20 cellular contexts compared by ENCODE assay signal in genomic region chr14:73232984-73233383, GRCh38. TPM values are rescaled to one million over a fixed set of nuclear protein-coding genes. Genes with fewer than 3 reads are reported as not detected.
DNase-seq lines count a peak whose midpoint lies in the region; ATAC-seq, FAIRE-seq and TF ChIP-seq lines count a peak whose summit lies in the region.
"Had no signal": no experiment of that assay in that cellular context is flagged by ENCODE, and none has a peak within 500 bp of the region (broad histone marks: within the 10 kb centered on the region; RNA-seq: fewer than 3 reads in every experiment).

No MANE protein-coding gene starts in this region.

- DNase-seq in HepG2 (ENCODE audit: low spot score) (no peak), right lobe of liver (no peak), choroid plexus epithelial cell (ENCODE audit: low read depth) (no peak), NCI-H748 treated with DMSO at 0.1 percent for 48 hours (lab: John Stamatoyannopoulos, UW) (no peak), GM13977 (ENCODE audit: low spot score) (no peak), body of pancreas (no peak), BE2C (no peak)
- DNase-seq: Calu3; CD8-positive, alpha-beta T cell; DMS79; H9; NCI-H1436 treated with DMSO at 0.1 percent for 48 hours; NCI-H2029; NCI-H510A; NCI-H774; SHP77 treated with DMSO at 0.1 percent for 48 hours had no signal

- no peak for TF ChIP-seq POLR2A in HepG2 (IDR thresholded peaks at IDR 0.05; ENCODE audit: insufficient read depth in 1 of 2, low read depth in 2 of 2, low read length in 2 of 2)
- TF ChIP-seq POLR2A in right lobe of liver (IDR thresholded peaks at IDR 0.05), result no peak
- no peak for TF ChIP-seq POLR2A in body of pancreas (IDR thresholded peaks at IDR 0.05)

- in situ Hi-C loops in HepG2 (cut with HindIII; ENCODE audit: extremely low pct_ligation_motif_present, low pct_unique_long_range_greater_than_20kb), result loop anchor here (5.0 kb wide), 2 partner anchors 34 to 239 kb away; no protein-coding TSS in a partner anchor
- in situ Hi-C loops in GM13977 (cut with MboI; ENCODE audit: low pct_unique_long_range_greater_than_20kb, low sequenced_read_pairs, unreplicated experiment), result no loop called here

- H3K9me3 ChIP-seq in HepG2 (ENCODE audit: low read length) (no peaks in the 10 kb centered on the region), right lobe of liver (no peaks in the 10 kb centered on the region), iPS-15b (ENCODE audit: control insufficient read depth, insufficient read depth, low read length) (no peaks in the 10 kb centered on the region), body of pancreas (no peaks in the 10 kb centered on the region), BE2C (no peaks in the 10 kb centered on the region)
- H3K9me3 ChIP-seq: A549; BLaER1 treated with 17β-estradiol and CSF1 and Interleukin-3, amounts not matched to agents 10 nM and 100 nM had no signal

- H3K27me3 ChIP-seq in HepG2 (ENCODE audit: control insufficient read depth in 1 of 2, insufficient read depth in 2 of 2, low read length in 2 of 2) (peaks cover 9 to 50% of the 10 kb centered on the region in 2 experiments; a peak in 4 of 5 replicates), right lobe of liver (no peaks in the 10 kb centered on the region), iPS-15b (ENCODE audit: control insufficient read depth, insufficient read depth, low read length) (peaks cover 10% of the 10 kb centered on the region), body of pancreas (peaks cover 0 to 11% of the 10 kb centered on the region in 2 donors), BE2C (peaks cover 22% of the 10 kb centered on the region)

- no peak for TF ChIP-seq RAD21 in HepG2 (CRISPR knock-in tag; IDR thresholded peaks at IDR 0.05)

- no peaks in the 10 kb centered on the region for H4K20me1 ChIP-seq in HepG2 (ENCODE audit: insufficient read depth, low read length)

- ATAC-seq in HepG2 (peak; percentile 31), right lobe of liver (no peak), body of pancreas (no peak)
- ATAC-seq: CD8-positive, alpha-beta T cell; SK-N-SH treated with all-trans-retinoic acid at 6 μM for 48 hours had no signal

- H3K4me1 ChIP-seq in HepG2 (ENCODE audit: insufficient read depth, low read length) (peaks cover 42% of the 10 kb centered on the region), right lobe of liver (peaks cover 0 to 8% (median 0%) of the 10 kb centered on the region in 4 donors), iPS-15b (ENCODE audit: control insufficient read depth, insufficient read depth, low read length) (peaks cover 32% of the 10 kb centered on the region), body of pancreas (peaks cover 21% of the 10 kb centered on the region), BE2C (peaks cover 10% of the 10 kb centered on the region)

- BruUV-seq in HepG2 (replicated peaks; lab: Mats Ljungman, UMichigan), result no TSS peak

- POLR2A ChIA-PET in HepG2 (lab: Yijun Ruan, JAX), result interaction anchor here (1.0 to 2.2 kb wide), 6 partner anchors 8 to 240 kb away, joined by 3 to 14 read pairs (median 5); partner anchors contain the start of gene RBM25

- H3K4me2 ChIP-seq in HepG2 (ENCODE audit: low read depth, low read length), result peak overlapping the region; percentile 89
- H3K4me2 ChIP-seq: BLaER1 treated with 17β-estradiol and CSF1 and Interleukin-3, amounts not matched to agents 10 nM and 100 nM had no signal

- intact Hi-C loops in HepG2 (cut with micrococcal nuclease; ENCODE audit: unreplicated experiment), result loop anchor here (10.0 kb wide), 1 partner anchor 52 kb away; no protein-coding TSS in a partner anchor
- intact Hi-C loops in right lobe of liver (cut with DNase I), result no loop called here
- intact Hi-C loops in body of pancreas (cut with DNase I), result no loop called here

- FAIRE-seq in HepG2 (lab: Jason Lieb, UNC), result no peak
- FAIRE-seq: A549 had no signal

- TF ChIP-seq EP300 in HepG2 (IDR thresholded peaks at IDR 0.05; ENCODE audit: low read depth in 2 of 2, low read length in 2 of 2), result no peak
- TF ChIP-seq EP300 in HepG2 (CRISPR knock-in tag; IDR thresholded peaks at IDR 0.05; ENCODE audit: borderline replicate concordance), result no peak

- CTCF ChIA-PET in HepG2 (lab: Yijun Ruan, JAX; ENCODE audit: low intra/inter-chr PET ratio, low total read pairs), result no interaction called here

- H3K9ac ChIP-seq in HepG2 (ENCODE audit: insufficient read depth, low read depth, low read length) (no peak overlapping the region), iPS-15b (ENCODE audit: low read depth, low read length) (peak overlapping the region; percentile 37)
- H3K9ac ChIP-seq: BLaER1 treated with 17β-estradiol and CSF1 and Interleukin-3, amounts not matched to agents 10 nM and 100 nM had no signal

- no peaks in the 10 kb centered on the region for H3K79me2 ChIP-seq in HepG2 (ENCODE audit: insufficient read depth, low read length)

- H2AFZ ChIP-seq in HepG2 (ENCODE audit: low read length), result no peak overlapping the region

- 28% methylated on average over 8 of the region's 8 CpGs for WGBS in HepG2 (ENCODE audit: low lambda C conversion rate)
- 88% methylated on average over 6 of the region's 8 CpGs for WGBS in right lobe of liver (ENCODE audit: insufficient coverage, low coverage, low lambda C conversion rate, missing lambda C conversion rate)
- WGBS in body of pancreas, 2 donors, result 45 to 53% methylated on average over 8 of the region's 8 CpGs

- H3K4me3 ChIP-seq in HepG2 (replicated peaks in 1 of 3; ENCODE audit: insufficient read depth in 1 of 3, low read depth in 2 of 3, low read length in 3 of 3) (no peak overlapping the region), right lobe of liver (no peak overlapping the region), choroid plexus epithelial cell (ENCODE audit: low read depth, low read length) (no peak overlapping the region), iPS-15b (ENCODE audit: low read depth, low read length) (no peak overlapping the region), body of pancreas (no peak overlapping the region), BE2C (ENCODE audit: low read depth, low read length) (no peak overlapping the region)
- H3K4me3 ChIP-seq: A549; BLaER1 treated with 17β-estradiol and CSF1 and Interleukin-3, amounts not matched to agents 10 nM and 100 nM had no signal

- no peak overlapping the region for H3K27ac ChIP-seq in HepG2 (ENCODE audit: extremely low read length, insufficient read depth, low read length)
- no peak overlapping the region for H3K27ac ChIP-seq in right lobe of liver
- H3K27ac ChIP-seq in body of pancreas, result no peak overlapping the region
- H3K27ac ChIP-seq: BLaER1 treated with 17β-estradiol and CSF1 and Interleukin-3, amounts not matched to agents 10 nM and 100 nM had no signal

- H3K36me3 ChIP-seq in HepG2 (replicated peaks in 1 of 2; ENCODE audit: control insufficient read depth in 1 of 2, insufficient read depth in 2 of 2, low read length in 2 of 2) (no peaks in the 10 kb centered on the region), right lobe of liver (no peaks in the 10 kb centered on the region), iPS-15b (ENCODE audit: control insufficient read depth, insufficient read depth, low read length) (no peaks in the 10 kb centered on the region), body of pancreas (replicated peaks in 1 of 2; ENCODE audit: insufficient read depth in 1 of 2, low read depth in 2 of 2) (no peaks in the 10 kb centered on the region), BE2C (no peaks in the 10 kb centered on the region)

- TF ChIP-seq CTCF in HepG2 (CRISPR knock-in tag; IDR thresholded peaks at IDR 0.05) (no peak), right lobe of liver (IDR thresholded peaks at IDR 0.05) (no peak), choroid plexus epithelial cell (conservative IDR thresholded peaks at IDR 0.05; ENCODE audit: low read depth, low read length) (peak; percentile 26), GM13977 (IDR thresholded peaks at IDR 0.05; ENCODE audit: extremely low read depth, insufficient read depth, missing control alignments) (no peak), body of pancreas (IDR thresholded peaks at IDR 0.05) (no peak), BE2C (IDR thresholded peaks at IDR 0.05; ENCODE audit: low read depth, low read length) (no peak)

TF ChIP-seq in HepG2, 621 proteins besides CTCF, POLR2A, EP300 and RAD21:
- peak; percentile 95 for TF ChIP-seq CREB1 (IDR thresholded peaks at IDR 0.05)
- TF ChIP-seq CREB1 (CRISPR knock-in tag; IDR thresholded peaks at IDR 0.05), result no peak
- peak; percentile 93 for TF ChIP-seq ATF7 (IDR thresholded peaks at IDR 0.05)
- no peak for TF ChIP-seq ATF7 (CRISPR knock-in tag; IDR thresholded peaks at IDR 0.05)
- no peak for TF ChIP-seq ZFP62 (CRISPR knock-in tag; IDR thresholded peaks at IDR 0.05)

RNA-seq across cellular contexts. Expression of gene PAPLN, which starts 4.3 kb away (rescaled TPM):
- total RNA-seq in HepG2 (2016; rRNA removed; fragmentation: Illumina TruSeq; extraction: Trizol) (not detected in 2 replicates), right lobe of liver (1 to 10 TPM in 4 of 6 experiments, under 1 TPM in 2; 0.86 to 3.2 (median 1.2) TPM), body of pancreas (10 to 100 TPM in 1 of 2 donors, 1 to 10 TPM in 1; 9.6 to 13.5 TPM)
- total RNA-seq in HepG2 (2016; cell fraction: cytosol; rRNA removed; fragmentation: Illumina TruSeq; extraction: Trizol; ENCODE audit: low read depth), result not detected in 2 replicates
- total RNA-seq in HepG2 (2016; cell fraction: insoluble cytoplasmic fraction; rRNA removed; fragmentation: Illumina TruSeq; extraction: Trizol), result not detected in 2 replicates
- not detected in 2 replicates for total RNA-seq in HepG2 (2016; cell fraction: membrane; rRNA removed; fragmentation: Illumina TruSeq; extraction: Trizol)
- not detected in 2 replicates for total RNA-seq in HepG2 (2016; cell fraction: nucleus; rRNA removed; fragmentation: Illumina TruSeq; extraction: Trizol)
- polyA plus RNA-seq in HepG2 (2011; rRNA removed), result not detected in 2 replicates
- 0.01 TPM in 1 of 2 replicates, not detected in the other for polyA plus RNA-seq in HepG2 (2011; cell fraction: cytosol; rRNA removed)
- polyA plus RNA-seq in HepG2 (2011; cell fraction: nucleus; rRNA removed), result 0.05 TPM in 1 of 2 replicates, not detected in the other
- 0.07 and 0.28 TPM in 2 replicates for polyA plus RNA-seq in HepG2 (2012)
- polyA plus RNA-seq in HepG2 (2016; cell fraction: cytosol; fragmentation: Illumina TruSeq; extraction: Trizol; ENCODE audit: low read depth), result not detected in 2 replicates
- not detected in 2 replicates for polyA plus RNA-seq in HepG2 (2016; cell fraction: insoluble cytoplasmic fraction; fragmentation: Illumina TruSeq; extraction: Trizol; ENCODE audit: low read depth)
- not detected in 2 replicates for polyA plus RNA-seq in HepG2 (2016; cell fraction: membrane; fragmentation: Illumina TruSeq; extraction: Trizol; ENCODE audit: low read depth)
- not detected in 2 replicates for polyA plus RNA-seq in HepG2 (2016; cell fraction: nucleus; fragmentation: Illumina TruSeq; extraction: Trizol; ENCODE audit: insufficient read depth, low read depth)
- polyA minus RNA-seq in HepG2 (2011; rRNA and poly(A)+ RNA removed; ENCODE audit: low replicate concordance), result 4.1 TPM in 1 of 2 replicates, not detected in the other
- polyA minus RNA-seq in HepG2 (2011; cell fraction: cytosol; rRNA and poly(A)+ RNA removed), result not detected in 2 replicates
- not detected in 2 replicates for polyA minus RNA-seq in HepG2 (2011; cell fraction: nucleus; rRNA and poly(A)+ RNA removed)
- polyA plus RNA-seq in BE2C (2012; ENCODE audit: insufficient read depth, insufficient read length, low read depth), result 2.9 TPM
- total RNA-seq: CD8-positive, alpha-beta T cell had no signal
